20 cellular contexts compared by ENCODE assay signal in genomic region chr20:34997774-34998173, GRCh38. TPM values are rescaled to one million over a fixed set of nuclear protein-coding genes. Genes with fewer than 3 reads are reported as not detected.
DNase-seq lines count a peak whose midpoint lies in the region; ATAC-seq and TF ChIP-seq lines count a peak whose summit lies in the region.
"Had no signal": no experiment of that assay in that cellular context is flagged by ENCODE, and none has a peak within 500 bp of the region (broad histone marks: within the 10 kb centered on the region; RNA-seq: fewer than 3 reads in every experiment).

No MANE protein-coding gene starts in this region.

- no peak for TF ChIP-seq POLR2A in IMR-90 (IDR thresholded peaks at IDR 0.05; ENCODE audit: low read depth, low read length)

- no TSS peak for BruUV-seq in IMR-90 (replicated peaks; lab: Mats Ljungman, UMichigan)

- WGBS in IMR-90 (ENCODE audit: extremely low coverage in 2 of 2, insufficient read length in 1 of 2), 2 experiments, result 96% methylated on average over 2 of the region's 2 CpGs; no CpG with 5 or more reads in 1 of the 2 experiments
- WGBS in neuronal stem cell (ENCODE audit: extremely low coverage in 2 of 2, insufficient read length in 2 of 2, insufficient replicate concordance in 1 of 2), 2 donors, result no CpG with 5 or more reads among the region's 2 CpGs

- H3K4me1 ChIP-seq in IMR-90 (ENCODE audit: control insufficient read depth, insufficient read depth, low read length) (no peaks in the 10 kb centered on the region), neuronal stem cell (ENCODE audit: control insufficient read depth in 2 of 2, insufficient read depth in 1 of 2, low read depth in 1 of 2, low read length in 2 of 2) (no peaks in the 10 kb centered on the region)
- H3K4me1 ChIP-seq: HAP-1, vagina had no signal

- H3K9me3 ChIP-seq in IMR-90 (ENCODE audit: control insufficient read depth, insufficient read depth, low read length) (no peaks in the 10 kb centered on the region), neuronal stem cell (replicated peaks in 1 of 2; ENCODE audit: control insufficient read depth in 2 of 2, insufficient read depth in 1 of 2, low read depth in 1 of 2, low read length in 2 of 2) (peaks cover 0 to 2% of the 10 kb centered on the region in 2 donors)
- H3K9me3 ChIP-seq: HAP-1, SJCRH30, vagina had no signal

- H2BK12ac ChIP-seq in neuronal stem cell (ENCODE audit: low read length), result no peak overlapping the region

- in situ Hi-C loops in IMR-90 (cut with MboI; ENCODE audit: low sequenced_read_pairs), result no loop called here

- no peaks in the 10 kb centered on the region for H3K4me1 Mint-ChIP-seq in activated CD4-positive, alpha-beta T cell treated with anti-CD3 and anti-CD28 coated beads, Interleukin-2, amount 10 ng/mL, durations not matched to agents 7 days and 5 days
- H3K4me1 Mint-ChIP-seq in dendritic cell treated with granulocyte-macrophage colony-stimulating factor and Interleukin-4, amounts not matched to agents 40 ng/mL and 50 ng/mL, for 4 days (ENCODE audit: low read depth), result no peaks in the 10 kb centered on the region

- TF ChIP-seq RAD21 in IMR-90 (IDR thresholded peaks at IDR 0.05; ENCODE audit: low read length), result no peak

- peaks cover 28% of the 10 kb centered on the region for H3K36me3 Mint-ChIP-seq in activated CD4-positive, alpha-beta T cell treated with anti-CD3 and anti-CD28 coated beads, Interleukin-2, amount 10 ng/mL, durations not matched to agents 7 days and 5 days (ENCODE audit: low read depth)
- peaks cover 100% of the 10 kb centered on the region for H3K36me3 Mint-ChIP-seq in dendritic cell treated with granulocyte-macrophage colony-stimulating factor and Interleukin-4, amounts not matched to agents 40 ng/mL and 50 ng/mL, for 4 days (ENCODE audit: low read depth)

- CTCF ChIA-PET in activated CD4-positive, alpha-beta T cell treated with anti-CD3 and anti-CD28 coated beads, Interleukin-2, amount 10 ng/mL, durations not matched to agents 7 days and 5 days (lab: Charles Lee), result interaction anchor here (0.6 to 1.4 kb wide), 2 partner anchors 13 to 149 kb away, joined by 3 to 4 read pairs; no protein-coding TSS in a partner anchor
- CTCF ChIA-PET in IMR-90 (lab: Yijun Ruan, JAX), result no interaction called here

- dilution Hi-C loops in IMR-90 (cut with HindIII; ENCODE audit: low sequenced_read_pairs, unreplicated experiment), result no loop called here

- no peak for TF ChIP-seq CTCF in IMR-90 (conservative IDR thresholded peaks at IDR 0.05; ENCODE audit: low read depth, low read length)

- H3K23ac ChIP-seq in IMR-90 (ENCODE audit: low read depth, low read length) (no peak overlapping the region; the same call in 1 of the 2 replicates), neuronal stem cell (ENCODE audit: low read depth, low read length, poor library complexity) (no peak overlapping the region)

- H4K8ac ChIP-seq in IMR-90 (ENCODE audit: low read depth in 2 of 2, low read length in 2 of 2) (no peak overlapping the region), neuronal stem cell (ENCODE audit: low read depth, low read length) (no peak overlapping the region)

- H3K9me1 ChIP-seq in IMR-90 (ENCODE audit: insufficient read depth, low read length), result no peaks in the 10 kb centered on the region

- H2BK5ac ChIP-seq in IMR-90 (ENCODE audit: low read depth, low read length, poor library complexity, severe bottlenecking), result no peak overlapping the region
- H2BK5ac ChIP-seq in neuronal stem cell (ENCODE audit: low read length), result no peak overlapping the region

- POLR2A ChIA-PET in activated CD4-positive, alpha-beta T cell treated with anti-CD3 and anti-CD28 coated beads, Interleukin-2, amount 10 ng/mL, durations not matched to agents 7 days and 5 days (lab: Charles Lee), result no interaction called here
- POLR2A ChIA-PET in IMR-90 (lab: Charles Lee; ENCODE audit: unreplicated experiment), result no interaction called here

- H3K4me3 ChIP-seq in IMR-90 (ENCODE audit: insufficient read depth, low read depth, low read length) (no peak overlapping the region), neuronal stem cell (ENCODE audit: low read length in 2 of 2) (no peak overlapping the region)
- H3K4me3 ChIP-seq: HAP-1, hepatocyte, SJCRH30, smooth muscle cell, vagina had no signal

- no peak overlapping the region for H4K5ac ChIP-seq in IMR-90 (ENCODE audit: low read depth, low read length)

- H3K79me1 ChIP-seq in IMR-90 (ENCODE audit: low read depth in 1 of 2, low read length in 2 of 2), result peaks cover 0 to 14% of the 10 kb centered on the region in 2 experiments; a peak in 2 of 4 replicates
- H3K79me1 ChIP-seq in neuronal stem cell (ENCODE audit: low read depth, low read length), result peaks cover 7% of the 10 kb centered on the region

- DNase-seq in activated CD4-positive, alpha-beta T cell treated with anti-CD3 and anti-CD28 coated beads, Interleukin-2, amount 10 ng/mL, durations not matched to agents 7 days and 5 days, result no peak
- DNase-seq in activated CD4-positive, alpha-beta T cell treated with anti-CD3 and anti-CD28 coated beads, Interleukin-2, amount 50 U/mL, for 4 hours, result no peak
- DNase-seq in IMR-90 (no peak), neuronal stem cell (ENCODE audit: low spot score) (no peak), NCI-H187 treated with DMSO at 0.1 percent for 48 hours (lab: John Stamatoyannopoulos, UW) (no peak)
- no peak for DNase-seq in activated CD8-positive, alpha-beta memory T cell treated with anti-CD3 and anti-CD28 coated beads, Interleukin-2, amount 50 U/mL, for 4 hours
- DNase-seq: aorta; NCI-H1417 treated with DMSO at 0.1 percent for 48 hours; PC-3; SJCRH30; stimulated activated CD4-positive, alpha-beta T cell treated with anti-CD3 and anti-CD28 coated beads, Interleukin-4, amount 100 ng/mL, for 24 hours had no signal

- H2AK5ac ChIP-seq in IMR-90 (ENCODE audit: low read depth, low read length) (no peak overlapping the region), neuronal stem cell (ENCODE audit: low read depth, low read length) (no peak overlapping the region)

- H3K18ac ChIP-seq in IMR-90 (ENCODE audit: low read depth, low read length) (no peak overlapping the region), neuronal stem cell (ENCODE audit: low read length) (no peak overlapping the region)

- no peaks in the 10 kb centered on the region for H3K27me3 Mint-ChIP-seq in activated CD4-positive, alpha-beta T cell treated with anti-CD3 and anti-CD28 coated beads, Interleukin-2, amount 10 ng/mL, durations not matched to agents 7 days and 5 days
- H3K27me3 Mint-ChIP-seq in dendritic cell treated with granulocyte-macrophage colony-stimulating factor and Interleukin-4, amounts not matched to agents 40 ng/mL and 50 ng/mL, for 4 days, result no peaks in the 10 kb centered on the region
- H3K27me3 Mint-ChIP-seq: memory B cell; naive thymus-derived CD4-positive, alpha-beta T cell had no signal

- H3K9ac ChIP-seq in IMR-90 (ENCODE audit: low read depth, low read length) (no peak overlapping the region), neuronal stem cell (ENCODE audit: low read depth, low read length, poor library complexity) (no peak overlapping the region)

- H2BK120ac ChIP-seq in IMR-90 (ENCODE audit: low read depth, low read length) (no peak overlapping the region), neuronal stem cell (ENCODE audit: low read depth, low read length) (peak overlapping the region; percentile 61)

- peaks cover 84% of the 10 kb centered on the region for H3K36me3 ChIP-seq in IMR-90 (ENCODE audit: control insufficient read depth, insufficient read depth, low read length)
- peaks cover 63 to 94% of the 10 kb centered on the region in 2 donors for H3K36me3 ChIP-seq in neuronal stem cell (replicated peaks in 1 of 2; ENCODE audit: control insufficient read depth in 2 of 2, insufficient read depth in 2 of 2, low read length in 2 of 2)

- H3K27me3 ChIP-seq in IMR-90 (ENCODE audit: control insufficient read depth, insufficient read depth, low read length) (no peaks in the 10 kb centered on the region), neuronal stem cell (ENCODE audit: control insufficient read depth in 3 of 3, insufficient read depth in 3 of 3, low read depth in 1 of 3, low read length in 3 of 3) (no peaks in the 10 kb centered on the region)
- H3K27me3 ChIP-seq: hepatocyte, SJCRH30, vagina had no signal

- H2AFZ ChIP-seq in IMR-90 (replicated peaks; ENCODE audit: low read length, poor library complexity) (peak overlapping the region; percentile 27), neuronal stem cell (ENCODE audit: low read length) (no peak overlapping the region)
- H2AFZ ChIP-seq: hepatocyte had no signal

- H4K20me1 ChIP-seq in IMR-90 (ENCODE audit: insufficient read depth, low read length), result peaks cover 37% of the 10 kb centered on the region

- H3K9me3 Mint-ChIP-seq in activated CD4-positive, alpha-beta T cell treated with anti-CD3 and anti-CD28 coated beads, Interleukin-2, amount 10 ng/mL, durations not matched to agents 7 days and 5 days, result no peaks in the 10 kb centered on the region
- H3K9me3 Mint-ChIP-seq in dendritic cell treated with granulocyte-macrophage colony-stimulating factor and Interleukin-4, amounts not matched to agents 40 ng/mL and 50 ng/mL, for 4 days, result no peaks in the 10 kb centered on the region
- H3K9me3 Mint-ChIP-seq: memory B cell; T-helper 1 cell treated with Interleukin-12 subunit alpha and Interleukin-12 subunit beta and Interleukin-4 antibody, amounts not matched to agents 30 μg/mL and 1 μg/mL, for 36 hours had no signal

- H3K4me2 ChIP-seq in IMR-90 (ENCODE audit: low read depth, low read length) (no peak overlapping the region), neuronal stem cell (ENCODE audit: insufficient read depth, low read length, poor library complexity, severe bottlenecking) (no peak overlapping the region)
- H3K4me2 ChIP-seq: hepatocyte, smooth muscle cell had no signal

- peak overlapping the region; percentile 4 for H3K27ac Mint-ChIP-seq in activated CD4-positive, alpha-beta T cell treated with anti-CD3 and anti-CD28 coated beads, Interleukin-2, amount 10 ng/mL, durations not matched to agents 7 days and 5 days
- H3K27ac Mint-ChIP-seq in dendritic cell treated with granulocyte-macrophage colony-stimulating factor and Interleukin-4, amounts not matched to agents 40 ng/mL and 50 ng/mL, for 4 days, result peak overlapping the region; percentile 8
- H3K27ac Mint-ChIP-seq: memory B cell; T-helper 1 cell treated with Interleukin-12 subunit alpha and Interleukin-12 subunit beta and Interleukin-4 antibody, amounts not matched to agents 30 μg/mL and 1 μg/mL, for 36 hours had no signal

- no peak overlapping the region for H4K91ac ChIP-seq in IMR-90 (ENCODE audit: insufficient read depth, low read depth, low read length)
- H4K91ac ChIP-seq in neuronal stem cell (ENCODE audit: low read depth, low read length, poor library complexity), result no peak overlapping the region

- H3K56ac ChIP-seq in IMR-90 (ENCODE audit: extremely low read depth, insufficient read depth, low read length), result no peak overlapping the region

- H3K14ac ChIP-seq in IMR-90 (replicated peaks; ENCODE audit: low read depth, low read length), result no peak overlapping the region
- H3K14ac ChIP-seq in neuronal stem cell (ENCODE audit: low read length), result no peak overlapping the region

- no peak overlapping the region for H2BK15ac ChIP-seq in IMR-90 (ENCODE audit: low read depth, low read length)
- H2BK15ac ChIP-seq in neuronal stem cell (ENCODE audit: low read length), result no peak overlapping the region

- H3K27ac ChIP-seq in IMR-90 (ENCODE audit: insufficient read depth, low read length) (no peak overlapping the region), neuronal stem cell (replicated peaks; ENCODE audit: low read length) (no peak overlapping the region)
- H3K27ac ChIP-seq: hepatocyte, SJCRH30, vagina had no signal

- no peak overlapping the region for H2BK20ac ChIP-seq in IMR-90 (ENCODE audit: low read depth, low read length)

- no peak overlapping the region for H2AK9ac ChIP-seq in IMR-90 (replicated peaks; ENCODE audit: low read depth, low read length, poor library complexity)

- intact Hi-C loops in IMR-90 (cut with micrococcal nuclease), result no loop called here
- intact Hi-C loops in dendritic cell treated with granulocyte-macrophage colony-stimulating factor and Interleukin-4, amounts not matched to agents 40 ng/mL and 50 ng/mL, for 4 days (cut with micrococcal nuclease), result no loop called here

- ATAC-seq in IMR-90 (ENCODE audit: low read depth) (no peak), GM21360 (IDR thresholded peaks at IDR 0.05; ENCODE audit: unreplicated experiment) (no peak)
- ATAC-seq: naive thymus-derived CD4-positive, alpha-beta T cell had no signal

- no peak overlapping the region for H3K4me3 Mint-ChIP-seq in activated CD4-positive, alpha-beta T cell treated with anti-CD3 and anti-CD28 coated beads, Interleukin-2, amount 10 ng/mL, durations not matched to agents 7 days and 5 days
- no peak overlapping the region for H3K4me3 Mint-ChIP-seq in dendritic cell treated with granulocyte-macrophage colony-stimulating factor and Interleukin-4, amounts not matched to agents 40 ng/mL and 50 ng/mL, for 4 days
- H3K4me3 Mint-ChIP-seq: memory B cell; T-helper 1 cell treated with Interleukin-12 subunit alpha and Interleukin-12 subunit beta and Interleukin-4 antibody, amounts not matched to agents 30 μg/mL and 1 μg/mL, for 36 hours had no signal

- H3K4ac ChIP-seq in IMR-90 (ENCODE audit: low read depth, low read length) (no peak overlapping the region), neuronal stem cell (ENCODE audit: low read length) (no peak overlapping the region)

RNA-seq across cellular contexts. Expression of gene MYH7B, which starts 42.1 kb away (rescaled TPM):
- total RNA-seq in activated CD4-positive, alpha-beta T cell treated with anti-CD3 and anti-CD28 coated beads, Interleukin-2, amount 10 ng/mL, durations not matched to agents 7 days and 5 days, result under 1 TPM; 0.04 to 0.27 TPM
- total RNA-seq in IMR-90 (2012; rRNA removed), result not detected in 2 replicates
- polyA plus RNA-seq in IMR-90 (2012; rRNA removed), result 0.09 and 0.10 TPM in 2 replicates
- 0.02 and 0.18 TPM in 2 replicates for polyA plus RNA-seq in IMR-90 (2012; cell fraction: cytosol; rRNA removed)
- 0.53 and 1.1 TPM in 2 replicates for polyA plus RNA-seq in IMR-90 (2012; cell fraction: nucleus; rRNA removed; ENCODE audit: low replicate concordance)
- polyA plus RNA-seq in neuronal stem cell (2013, experiment 1 of 2), result 0.35 TPM
- polyA plus RNA-seq in neuronal stem cell (2013, experiment 2 of 2), result 0.42 TPM
- total RNA-seq: smooth muscle cell had no signal

RNA-seq across cellular contexts. Expression of gene GSS, which starts 42.2 kb away (rescaled TPM):
- total RNA-seq in activated CD4-positive, alpha-beta T cell treated with anti-CD3 and anti-CD28 coated beads, Interleukin-2, amount 10 ng/mL, durations not matched to agents 7 days and 5 days, result 10 to 100 TPM; 48.7 to 49.1 TPM
- 70.5 and 90.0 TPM in 2 replicates for total RNA-seq in IMR-90 (2012; rRNA removed)
- 70.3 and 73.7 TPM in 2 replicates for polyA plus RNA-seq in IMR-90 (2012; rRNA removed)
- polyA plus RNA-seq in IMR-90 (2012; cell fraction: cytosol; rRNA removed), result 64.9 and 72.0 TPM in 2 replicates
- polyA plus RNA-seq in IMR-90 (2012; cell fraction: nucleus; rRNA removed; ENCODE audit: low replicate concordance), result 217 and 248 TPM in 2 replicates
- polyA plus RNA-seq in neuronal stem cell (2013, experiment 1 of 2), result 37.0 TPM
- 37.4 TPM for polyA plus RNA-seq in neuronal stem cell (2013, experiment 2 of 2)
